In genomic region chr2:231305221-231305620, GRCh38 we compare ENCODE assay signal across 20 cellular contexts.
A peak's percentile ranks its signal among the peaks of the same experiment; 100 is the strongest.
DNase-seq lines count a peak whose midpoint lies in the region; ATAC-seq, FAIRE-seq and TF ChIP-seq lines count a peak whose summit lies in the region.
"Had no signal": no experiment of that assay in that cellular context is flagged by ENCODE, and none has a peak within 500 bp of the region (broad histone marks: within the 10 kb centered on the region; RNA-seq: fewer than 3 reads in every experiment).

No MANE protein-coding gene starts in this region.

- H3K4me3 Mint-ChIP-seq in natural killer cell treated with Interleukin-12 subunit alpha and Interleukin-12 subunit beta and Interleukin-15 and Interleukin-18, amount 100 ng/mL, for 72 hours = no peak overlapping the region
- H3K4me3 Mint-ChIP-seq: CD14-positive monocyte had no signal

- H3K4me1 ChIP-seq in HepG2 (ENCODE audit: insufficient read depth, low read length) = peaks cover 8% of the 10 kb centered on the region

- H2AFZ ChIP-seq in HepG2 (ENCODE audit: low read length) = no peak overlapping the region

- no peaks in the 10 kb centered on the region for H3K9me3 Mint-ChIP-seq in natural killer cell treated with Interleukin-12 subunit alpha and Interleukin-12 subunit beta and Interleukin-15 and Interleukin-18, amount 100 ng/mL, for 72 hours
- H3K9me3 Mint-ChIP-seq: CD14-positive monocyte had no signal

- H3K36me3 Mint-ChIP-seq in natural killer cell treated with Interleukin-12 subunit alpha and Interleukin-12 subunit beta and Interleukin-15 and Interleukin-18, amount 100 ng/mL, for 72 hours = no peaks in the 10 kb centered on the region
- H3K36me3 Mint-ChIP-seq: CD14-positive monocyte had no signal

- no peak overlapping the region for H3K4me2 ChIP-seq in HepG2 (ENCODE audit: low read depth, low read length)

- TF ChIP-seq POLR2A in HepG2 (IDR thresholded peaks at IDR 0.05; ENCODE audit: insufficient read depth in 1 of 2, low read depth in 2 of 2, low read length in 2 of 2) = no peak

- H3K79me2 ChIP-seq in HepG2 (ENCODE audit: insufficient read depth, low read length) = no peaks in the 10 kb centered on the region

- H3K4me1 Mint-ChIP-seq in natural killer cell treated with Interleukin-12 subunit alpha and Interleukin-12 subunit beta and Interleukin-15 and Interleukin-18, amount 100 ng/mL, for 72 hours (ENCODE audit: low read depth in 2 of 2) = peaks cover 6 to 7% of the 10 kb centered on the region in 2 donors

- H3K9me3 ChIP-seq in HepG2 (ENCODE audit: low read length) = no peaks in the 10 kb centered on the region
- H3K9me3 ChIP-seq: BE2C had no signal

- POLR2A ChIA-PET in HepG2 (lab: Yijun Ruan, JAX) = no interaction called here

- TF ChIP-seq CTCF in bronchial epithelial cell (IDR thresholded peaks at IDR 0.05; ENCODE audit: insufficient read depth, low read length, severe bottlenecking) (no peak), HepG2 (CRISPR knock-in tag; IDR thresholded peaks at IDR 0.05) (no peak)

- intact Hi-C loops in HepG2 (cut with micrococcal nuclease; ENCODE audit: unreplicated experiment) = no loop called here

- BruUV-seq in HepG2 (replicated peaks; lab: Mats Ljungman, UMichigan) = no TSS peak

- ATAC-seq in HepG2 = no peak
- ATAC-seq in GM21825 (IDR thresholded peaks at IDR 0.05; ENCODE audit: unreplicated experiment) = no peak
- ATAC-seq in HG02852 (IDR thresholded peaks at IDR 0.05; ENCODE audit: unreplicated experiment) = no peak
- ATAC-seq in natural killer cell treated with Interleukin-12 subunit alpha and Interleukin-12 subunit beta and Interleukin-15 and Interleukin-18, amount 100 ng/mL, for 72 hours = no peak

- no peaks in the 10 kb centered on the region for H3K27me3 Mint-ChIP-seq in natural killer cell treated with Interleukin-12 subunit alpha and Interleukin-12 subunit beta and Interleukin-15 and Interleukin-18, amount 100 ng/mL, for 72 hours

- H3K9ac ChIP-seq in HepG2 (ENCODE audit: insufficient read depth, low read depth, low read length) = no peak overlapping the region

- H3K27ac Mint-ChIP-seq in natural killer cell treated with Interleukin-12 subunit alpha and Interleukin-12 subunit beta and Interleukin-15 and Interleukin-18, amount 100 ng/mL, for 72 hours = no peak overlapping the region
- H3K27ac Mint-ChIP-seq: CD14-positive monocyte had no signal

- FAIRE-seq in bronchial epithelial cell (lab: Jason Lieb, UNC) = peak; percentile 23
- FAIRE-seq in HepG2 (lab: Jason Lieb, UNC) = peak; percentile 15

- no peak overlapping the region for H3K4me3 ChIP-seq in bronchial epithelial cell (ENCODE audit: low read depth, low read length)
- no peak overlapping the region for H3K4me3 ChIP-seq in HepG2 (replicated peaks in 1 of 3; ENCODE audit: insufficient read depth in 1 of 3, low read depth in 2 of 3, low read length in 3 of 3)

- no peaks in the 10 kb centered on the region for H4K20me1 ChIP-seq in HepG2 (ENCODE audit: insufficient read depth, low read length)

- in situ Hi-C loops in HepG2 (cut with HindIII; ENCODE audit: extremely low pct_ligation_motif_present, low pct_unique_long_range_greater_than_20kb) = no loop called here

- H3K36me3 ChIP-seq in bronchial epithelial cell (ENCODE audit: control insufficient read depth, insufficient read depth, low read length) (no peaks in the 10 kb centered on the region), HepG2 (replicated peaks in 1 of 2; ENCODE audit: control insufficient read depth in 1 of 2, insufficient read depth in 2 of 2, low read length in 2 of 2) (no peaks in the 10 kb centered on the region)
- H3K36me3 ChIP-seq: BE2C had no signal

- CTCF ChIA-PET in HepG2 (lab: Yijun Ruan, JAX; ENCODE audit: low intra/inter-chr PET ratio, low total read pairs) = no interaction called here

- 75% methylated on average over 5 of the region's 5 CpGs for WGBS in HepG2 (ENCODE audit: low lambda C conversion rate)

- no peak overlapping the region for H3K27ac ChIP-seq in HepG2 (ENCODE audit: extremely low read length, insufficient read depth, low read length)
- H3K27ac ChIP-seq: 22Rv1, RWPE1 had no signal

- DNase-seq in NCI-H526 treated with DMSO at 0.1 percent for 48 hours (lab: John Stamatoyannopoulos, UW) (peak; percentile 37), NCI-H526 (lab: John Stamatoyannopoulos, UW) (no peak), bronchial epithelial cell (ENCODE audit: low read depth) (no peak), HepG2 (ENCODE audit: low spot score) (no peak)
- no peak for DNase-seq in natural killer cell treated with Interleukin-12 subunit alpha and Interleukin-12 subunit beta and Interleukin-15 and Interleukin-18, amount 100 ng/mL, for 72 hours (ENCODE audit: low spot score)
- DNase-seq: BE2C, DMS153, H7, Karpas-422, NCI-H1092 treated with DMSO at 0.1 percent for 48 hours, NCI-H1436, NCI-H187, NCI-H446, NCI-H524 treated with DMSO at 0.1 percent for 48 hours, SHP77 had no signal

- H3K27me3 ChIP-seq in bronchial epithelial cell (ENCODE audit: control insufficient read depth, insufficient read depth, low read length) = no peaks in the 10 kb centered on the region
- no peaks in the 10 kb centered on the region for H3K27me3 ChIP-seq in HepG2 (ENCODE audit: control insufficient read depth in 1 of 2, insufficient read depth in 2 of 2, low read length in 2 of 2)
- H3K27me3 ChIP-seq: BE2C had no signal

- TF ChIP-seq EP300 in HepG2 (IDR thresholded peaks at IDR 0.05; ENCODE audit: low read depth in 2 of 2, low read length in 2 of 2) = no peak
- no peak for TF ChIP-seq EP300 in HepG2 (CRISPR knock-in tag; IDR thresholded peaks at IDR 0.05; ENCODE audit: borderline replicate concordance)

- TF ChIP-seq RAD21 in HepG2 (CRISPR knock-in tag; IDR thresholded peaks at IDR 0.05) = no peak

TF ChIP-seq in HepG2, 621 proteins besides CTCF, POLR2A, EP300 and RAD21 (continues in another document):
- TF ChIP-seq ZC3H13 (CRISPR knock-in tag; IDR thresholded peaks at IDR 0.05) = no peak
- TF ChIP-seq NAIF1 (CRISPR knock-in tag; IDR thresholded peaks at IDR 0.05; ENCODE audit: borderline replicate concordance) = no peak
- no peak for TF ChIP-seq KLF6 (CRISPR knock-in tag; IDR thresholded peaks at IDR 0.05)
- TF ChIP-seq ZZZ3 (CRISPR knock-in tag; IDR thresholded peaks at IDR 0.05; ENCODE audit: borderline replicate concordance) = no peak
- no peak for TF ChIP-seq TFE3 (CRISPR knock-in tag; IDR thresholded peaks at IDR 0.05)
- no peak for TF ChIP-seq AHR (CRISPR knock-in tag; IDR thresholded peaks at IDR 0.05)
- no peak for TF ChIP-seq TRIM24 (CRISPR knock-in tag; IDR thresholded peaks at IDR 0.05)
- TF ChIP-seq ONECUT2 (CRISPR knock-in tag; IDR thresholded peaks at IDR 0.05) = no peak
- no peak for TF ChIP-seq GMEB1 (CRISPR knock-in tag; IDR thresholded peaks at IDR 0.05; ENCODE audit: borderline replicate concordance)
- TF ChIP-seq HNF1A (IDR thresholded peaks at IDR 0.05; ENCODE audit: low read depth) = no peak
- no peak for TF ChIP-seq HNF1A (CRISPR knock-in tag; IDR thresholded peaks at IDR 0.05; ENCODE audit: borderline replicate concordance)
